In genomic region chr16:65410801-65411200, GRCh38 we compare ENCODE assay signal across 22 cellular contexts.
"Had no signal": no experiment of that assay in that cellular context is flagged by ENCODE, and none has a peak within 500 bp of the region (broad histone marks: within the 10 kb centered on the region; RNA-seq: fewer than 3 reads in every experiment).

No MANE protein-coding gene starts in this region.

- DNase-seq: activated CD4-positive, alpha-beta T cell treated with anti-CD3 and anti-CD28 coated beads, Interleukin-2, amount 50 U/mL, for 48 hours; activated CD4-positive, CD25-positive, alpha-beta regulatory T cell treated with anti-CD3 and anti-CD28 coated beads, Interleukin-2, amount 50 U/mL, for 72 hours; activated CD8-positive, alpha-beta memory T cell treated with anti-CD3 and anti-CD28 coated beads, Interleukin-2, amount 10 ng/mL, durations not matched to agents 7 days and 5 days; activated gamma-delta T cell treated with Interleukin-2 at 50 U/mL for 16 hours; activated naive CD8-positive, alpha-beta T cell treated with anti-CD3 and anti-CD28 coated beads for 36 hours; activated T-cell treated with anti-CD3 and anti-CD28 coated beads, Interleukin-2, amount 50 U/mL, for 4 hours; anterior cingulate cortex; central memory CD4-positive, alpha-beta T cell; effector memory CD4-positive, alpha-beta T cell; glutamatergic neuron; immature natural killer cell; left colon; naive thymus-derived CD4-positive, alpha-beta T cell; posterior cingulate gyrus; stimulated activated CD4-positive, alpha-beta T cell treated with anti-CD3 and anti-CD28 coated beads, Interleukin-1b, Interleukin-23, amount 100 ng/mL, for 48 hours; tibial artery; uterus had no signal

- H3K4me3 ChIP-seq: lung, right atrium auricular region, tibial artery, uterus had no signal

- H3K27me3 ChIP-seq: neutrophil, right atrium auricular region, tibial artery, uterus had no signal

- H3K9me3 ChIP-seq: neutrophil, right atrium auricular region, tibial artery, uterus had no signal

- H3K36me3 Mint-ChIP-seq: activated CD8-positive, alpha-beta memory T cell treated with anti-CD3 and anti-CD28 coated beads, Interleukin-2, amount 10 ng/mL, durations not matched to agents 7 days and 5 days; activated naive CD8-positive, alpha-beta T cell treated with anti-CD3 and anti-CD28 coated beads for 36 hours; immature natural killer cell; naive thymus-derived CD4-positive, alpha-beta T cell; stimulated activated memory B cell treated with anti-CD40 and anti-IgM and Interleukin-4, amounts not matched to agents 10 μg/mL and 1 μg/mL and 100 μg/mL, for 72 hours had no signal

- H3K36me3 ChIP-seq: neutrophil, right atrium auricular region, tibial artery, uterus had no signal

- H3K4me3 Mint-ChIP-seq: activated CD8-positive, alpha-beta memory T cell treated with anti-CD3 and anti-CD28 coated beads, Interleukin-2, amount 10 ng/mL, durations not matched to agents 7 days and 5 days; activated naive CD8-positive, alpha-beta T cell treated with anti-CD3 and anti-CD28 coated beads for 36 hours; activated T-cell treated with anti-CD3 and anti-CD28 coated beads, Interleukin-2, amount 50 U/mL, for 4 hours; immature natural killer cell; naive thymus-derived CD4-positive, alpha-beta T cell; stimulated activated memory B cell treated with anti-CD40 and anti-IgM and Interleukin-4, amounts not matched to agents 10 μg/mL and 1 μg/mL and 100 μg/mL, for 72 hours; T-helper 2 cell treated with Interferon-gamma antibody and Interleukin-4, amounts not matched to agents 5 μg/mL and 100 μg/mL, for 36 hours had no signal

- H3K27ac ChIP-seq: neutrophil, right atrium auricular region, tibial artery, uterus had no signal

- H3K27me3 Mint-ChIP-seq: activated CD8-positive, alpha-beta memory T cell treated with anti-CD3 and anti-CD28 coated beads, Interleukin-2, amount 10 ng/mL, durations not matched to agents 7 days and 5 days; naive thymus-derived CD4-positive, alpha-beta T cell; stimulated activated memory B cell treated with anti-CD40 and anti-IgM and Interleukin-4, amounts not matched to agents 10 μg/mL and 1 μg/mL and 100 μg/mL, for 72 hours had no signal

- H3K27ac Mint-ChIP-seq: activated CD8-positive, alpha-beta memory T cell treated with anti-CD3 and anti-CD28 coated beads, Interleukin-2, amount 10 ng/mL, durations not matched to agents 7 days and 5 days; activated naive CD8-positive, alpha-beta T cell treated with anti-CD3 and anti-CD28 coated beads for 36 hours; immature natural killer cell; naive thymus-derived CD4-positive, alpha-beta T cell; stimulated activated memory B cell treated with anti-CD40 and anti-IgM and Interleukin-4, amounts not matched to agents 10 μg/mL and 1 μg/mL and 100 μg/mL, for 72 hours; T-helper 2 cell treated with Interferon-gamma antibody and Interleukin-4, amounts not matched to agents 5 μg/mL and 100 μg/mL, for 36 hours had no signal

- H3K4me1 Mint-ChIP-seq: activated CD8-positive, alpha-beta memory T cell treated with anti-CD3 and anti-CD28 coated beads, Interleukin-2, amount 10 ng/mL, durations not matched to agents 7 days and 5 days; activated naive CD8-positive, alpha-beta T cell treated with anti-CD3 and anti-CD28 coated beads for 36 hours; immature natural killer cell; stimulated activated memory B cell treated with anti-CD40 and anti-IgM and Interleukin-4, amounts not matched to agents 10 μg/mL and 1 μg/mL and 100 μg/mL, for 72 hours had no signal

- ATAC-seq: activated CD8-positive, alpha-beta memory T cell treated with anti-CD3 and anti-CD28 coated beads, Interleukin-2, amount 10 ng/mL, durations not matched to agents 7 days and 5 days; activated T-cell treated with anti-CD3 and anti-CD28 coated beads, Interleukin-2, amount 50 U/mL, for 4 hours; left colon; naive thymus-derived CD4-positive, alpha-beta T cell; stimulated activated memory B cell treated with anti-CD40 and anti-IgM and Interleukin-4, amounts not matched to agents 10 μg/mL and 1 μg/mL and 100 μg/mL, for 72 hours had no signal

- H3K4me1 ChIP-seq: right atrium auricular region, tibial artery, uterus had no signal
